In the genomic region with DNA sequence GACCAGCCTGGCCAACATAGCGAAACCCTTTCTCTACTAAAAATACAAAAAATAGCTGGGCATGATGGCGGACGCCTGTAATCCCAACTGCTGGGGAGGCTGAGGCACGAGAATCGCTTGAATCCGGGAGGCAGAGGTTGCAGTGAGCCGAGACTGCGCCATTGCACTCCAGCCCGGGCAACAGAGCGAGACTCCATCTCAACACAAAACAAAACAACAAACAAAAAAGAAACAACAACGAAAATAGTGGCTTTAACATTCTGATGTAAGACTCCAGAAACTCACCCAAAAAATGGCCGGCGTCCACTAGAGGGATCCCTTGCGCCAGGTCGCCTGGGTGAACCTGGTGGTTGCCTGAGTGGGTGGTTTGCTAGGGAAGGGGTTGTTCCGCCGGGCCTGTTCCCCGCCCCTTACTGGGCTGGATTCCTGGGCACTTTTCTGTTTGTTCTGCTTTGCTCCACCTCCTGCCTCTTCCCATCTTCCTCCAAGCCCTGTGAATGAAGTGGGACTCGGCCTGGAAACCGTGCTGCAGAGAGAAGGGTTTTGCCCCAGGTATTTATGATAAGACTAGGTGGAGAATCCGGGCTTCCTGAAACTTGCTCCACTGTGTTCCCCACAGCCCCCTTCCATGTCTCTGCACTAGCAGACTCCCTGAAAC, we compare ENCODE assay signal across 8 cellular contexts. TPM values are rescaled to one million over a fixed set of nuclear protein-coding genes. Genes with fewer than 3 reads are reported as not detected.
DNase-seq lines count a peak whose midpoint lies in the region; ATAC-seq lines count a peak whose summit lies in the region.

No MANE protein-coding gene starts in this region.

- H3K9ac ChIP-seq in skeletal muscle satellite cell (ENCODE audit: low read depth, low read length), result no peak overlapping the region

- intact Hi-C loops in Right ventricle myocardium inferior (cut with DNase I), result no loop called here
- intact Hi-C loops in left cardiac atrium (cut with DNase I), result no loop called here

- H3K27ac Mint-ChIP-seq in activated CD4-positive, alpha-beta memory T cell treated with anti-CD3 and anti-CD28 coated beads, Interleukin-2, amount 10 ng/mL, durations not matched to agents 7 days and 5 days, result peak overlapping the region; percentile 47

- DNase-seq in Right ventricle myocardium inferior (ENCODE audit: missing footprints) (peak; percentile 63), left cardiac atrium (no peak), NCI-H2196 (lab: John Stamatoyannopoulos, UW; ENCODE audit: unreplicated experiment) (peak; percentile 57), fibroblast of gingiva (ENCODE audit: low read depth) (peak; percentile 32), inferior parietal cortex (ENCODE audit: extremely low spot score) (no peak)
- DNase-seq in activated CD4-positive, alpha-beta memory T cell treated with anti-CD3 and anti-CD28 coated beads, Interleukin-2, amount 10 ng/mL, durations not matched to agents 7 days and 5 days, result peak; percentile 70

- peaks cover 41% of the 10 kb centered on the region for H3K36me3 ChIP-seq in skeletal muscle satellite cell (ENCODE audit: insufficient read depth, low read length)

- H3K4me3 ChIP-seq in skeletal muscle satellite cell (ENCODE audit: low read length), result no peak overlapping the region

- H3K4me1 ChIP-seq in skeletal muscle satellite cell (ENCODE audit: control insufficient read depth, insufficient read depth, low read length), result peaks cover 9% of the 10 kb centered on the region

- peaks cover 48% of the 10 kb centered on the region for H3K36me3 Mint-ChIP-seq in activated CD4-positive, alpha-beta memory T cell treated with anti-CD3 and anti-CD28 coated beads, Interleukin-2, amount 10 ng/mL, durations not matched to agents 7 days and 5 days (ENCODE audit: low read depth)

- no peaks in the 10 kb centered on the region for H3K9me3 ChIP-seq in skeletal muscle satellite cell (replicated peaks; ENCODE audit: low read length)

- H3K4me2 ChIP-seq in skeletal muscle satellite cell (ENCODE audit: low read length), result peak overlapping the region; percentile 10

- POLR2A ChIA-PET in activated CD4-positive, alpha-beta memory T cell treated with anti-CD3 and anti-CD28 coated beads, Interleukin-2, amount 10 ng/mL, durations not matched to agents 7 days and 5 days (lab: Charles Lee), result no interaction called here

- H3K27me3 Mint-ChIP-seq in activated CD4-positive, alpha-beta memory T cell treated with anti-CD3 and anti-CD28 coated beads, Interleukin-2, amount 10 ng/mL, durations not matched to agents 7 days and 5 days, result no peaks in the 10 kb centered on the region

- no peak for ATAC-seq in Right ventricle myocardium inferior
- ATAC-seq in left cardiac atrium, result no peak
- no peak for ATAC-seq in GM18861 (IDR thresholded peaks at IDR 0.05; ENCODE audit: unreplicated experiment)

- no peaks in the 10 kb centered on the region for H3K9me3 Mint-ChIP-seq in activated CD4-positive, alpha-beta memory T cell treated with anti-CD3 and anti-CD28 coated beads, Interleukin-2, amount 10 ng/mL, durations not matched to agents 7 days and 5 days

- no peaks in the 10 kb centered on the region for H3K27me3 ChIP-seq in skeletal muscle satellite cell (ENCODE audit: control insufficient read depth, insufficient read depth, low read length)

- H3K4me3 Mint-ChIP-seq in activated CD4-positive, alpha-beta memory T cell treated with anti-CD3 and anti-CD28 coated beads, Interleukin-2, amount 10 ng/mL, durations not matched to agents 7 days and 5 days, result peak overlapping the region; percentile 67

- peaks cover 46% of the 10 kb centered on the region for H3K4me1 Mint-ChIP-seq in activated CD4-positive, alpha-beta memory T cell treated with anti-CD3 and anti-CD28 coated beads, Interleukin-2, amount 10 ng/mL, durations not matched to agents 7 days and 5 days

- CTCF ChIA-PET in activated CD4-positive, alpha-beta memory T cell treated with anti-CD3 and anti-CD28 coated beads, Interleukin-2, amount 10 ng/mL, durations not matched to agents 7 days and 5 days (lab: Charles Lee), result interaction anchor here (0.6 to 1.3 kb wide), 2 partner anchors 60 to 383 kb away, joined by 3 to 4 read pairs; no protein-coding TSS in a partner anchor

RNA-seq across cellular contexts. Expression of gene PABPC1L, which starts 1.5 kb away (rescaled TPM):
- total RNA-seq in Right ventricle myocardium inferior (2.3 TPM), left cardiac atrium (1 to 10 TPM; 5.6 to 6.3 TPM)
- 10 to 100 TPM; 57.9 to 58.9 TPM for total RNA-seq in activated CD4-positive, alpha-beta memory T cell treated with anti-CD3 and anti-CD28 coated beads, Interleukin-2, amount 10 ng/mL, durations not matched to agents 7 days and 5 days
- total RNA-seq in skeletal muscle satellite cell (2012; rRNA removed), result 17.0 and 17.7 TPM in 2 replicates

RNA-seq across cellular contexts. Expression of gene YWHAB, which starts 25.9 kb away (rescaled TPM):
- total RNA-seq in Right ventricle myocardium inferior (110 TPM), left cardiac atrium (100 to 1,000 TPM; 109 to 140 TPM)
- 100 to 1,000 TPM; 277 to 279 TPM for total RNA-seq in activated CD4-positive, alpha-beta memory T cell treated with anti-CD3 and anti-CD28 coated beads, Interleukin-2, amount 10 ng/mL, durations not matched to agents 7 days and 5 days
- 112 and 115 TPM in 2 replicates for total RNA-seq in skeletal muscle satellite cell (2012; rRNA removed)

RNA-seq across cellular contexts. Expression of gene TOMM34, which starts 48.8 kb away (rescaled TPM):
- total RNA-seq in Right ventricle myocardium inferior (10.3 TPM), left cardiac atrium (10 to 100 TPM; 10.5 to 10.9 TPM)
- total RNA-seq in activated CD4-positive, alpha-beta memory T cell treated with anti-CD3 and anti-CD28 coated beads, Interleukin-2, amount 10 ng/mL, durations not matched to agents 7 days and 5 days, result 10 to 100 TPM; 16.0 to 16.4 TPM
- 51.5 and 52.0 TPM in 2 replicates for total RNA-seq in skeletal muscle satellite cell (2012; rRNA removed)

RNA-seq across cellular contexts. Expression of gene STK4, which starts 54.9 kb away (rescaled TPM):
- total RNA-seq in Right ventricle myocardium inferior (10.3 TPM), left cardiac atrium (10 to 100 TPM; 16.0 to 16.4 TPM)
- total RNA-seq in activated CD4-positive, alpha-beta memory T cell treated with anti-CD3 and anti-CD28 coated beads, Interleukin-2, amount 10 ng/mL, durations not matched to agents 7 days and 5 days, result 100 to 1,000 TPM; 204 to 213 TPM
- total RNA-seq in skeletal muscle satellite cell (2012; rRNA removed), result 24.9 and 31.7 TPM in 2 replicates

Comparison
In these comparisons a context has a peak if more than half of its experiments do, and no peak if none do; other contexts are left out.
1. DNase-seq: peak in Right ventricle myocardium inferior (single experiment), NCI-H2196 (single experiment), activated CD4-positive, alpha-beta memory T cell treated with anti-CD3 and anti-CD28 coated beads, Interleukin-2, amount 10 ng/mL, durations not matched to agents 7 days and 5 days (single experiment) and fibroblast of gingiva (single experiment); none in left cardiac atrium (single experiment) and inferior parietal cortex (single experiment).
2. RNA of gene PABPC1L, which starts 1.5 kb away (total RNA-seq): 57.9 to 58.9 TPM in activated CD4-positive, alpha-beta memory T cell treated with anti-CD3 and anti-CD28 coated beads, Interleukin-2, amount 10 ng/mL, durations not matched to agents 7 days and 5 days; 5.6 to 6.3 TPM in left cardiac atrium and 2.3 TPM in Right ventricle myocardium inferior (single experiment); every median in the first group is over 4 times any median in the second.